In genomic region chr7:152847491-152847890, GRCh38 we compare ENCODE assay signal across 23 cellular contexts.
DNase-seq lines count a peak whose midpoint lies in the region; ATAC-seq, FAIRE-seq and TF ChIP-seq lines count a peak whose summit lies in the region.
"Had no signal": no experiment of that assay in that cellular context is flagged by ENCODE, and none has a peak within 500 bp of the region (broad histone marks: within the 10 kb centered on the region; RNA-seq: fewer than 3 reads in every experiment).

No MANE protein-coding gene starts in this region.

- no peaks in the 10 kb centered on the region for H3K79me2 ChIP-seq in astrocyte (ENCODE audit: insufficient read depth, low read length)

- H3K36me3 Mint-ChIP-seq in astrocyte (ENCODE audit: low read depth, unreplicated experiment) (peaks cover 14% of the 10 kb centered on the region), osteocyte (ENCODE audit: unreplicated experiment) (peaks cover 5% of the 10 kb centered on the region)

- H3K4me3 Mint-ChIP-seq in astrocyte (ENCODE audit: unreplicated experiment): no peak overlapping the region
- H3K4me3 Mint-ChIP-seq in osteocyte (ENCODE audit: unreplicated experiment): no peak overlapping the region
- H3K4me3 Mint-ChIP-seq: CD14-positive monocyte had no signal

- H3K4me1 ChIP-seq in astrocyte (ENCODE audit: insufficient read depth, low read length): no peaks in the 10 kb centered on the region

- TF ChIP-seq CTCF in astrocyte (IDR thresholded peaks at IDR 0.05; ENCODE audit: insufficient read depth, low read depth, low read length) (no peak), osteocyte (IDR thresholded peaks at IDR 0.05) (no peak)

- H3K9me3 Mint-ChIP-seq in astrocyte (ENCODE audit: unreplicated experiment) (no peaks in the 10 kb centered on the region), osteocyte (ENCODE audit: unreplicated experiment) (no peaks in the 10 kb centered on the region)
- H3K9me3 Mint-ChIP-seq: CD14-positive monocyte had no signal

- no peak for FAIRE-seq in astrocyte (lab: Jason Lieb, UNC)
- FAIRE-seq: HTR-8/SVneo had no signal

- no peaks in the 10 kb centered on the region for H3K27me3 ChIP-seq in astrocyte (ENCODE audit: insufficient read depth, low read length)

- peak; percentile 23 for DNase-seq in astrocyte (ENCODE audit: low read depth)
- peak; percentile 21 for DNase-seq in iris pigment epithelial cell (ENCODE audit: low read depth)
- DNase-seq in osteocyte (ENCODE audit: extremely low spot score, unreplicated experiment): peak; percentile 60
- no peak for DNase-seq in DMS53 (lab: John Stamatoyannopoulos, UW)
- DNase-seq: ACHN, AML-193, DND-41, H7, IMR-90, Kasumi-1, MM.1S, NCI-H1105 treated with DMSO at 0.1 percent for 48 hours, NCI-H1694, NCI-H2227 treated with DMSO at 0.1 percent for 48 hours, NCI-H524 treated with DMSO at 0.1 percent for 48 hours, PC-3, RPMI8226, SIG-M5 had no signal

- H3K36me3 ChIP-seq in KOPT-K1 (ENCODE audit: insufficient read depth, low read length) (no peaks in the 10 kb centered on the region), astrocyte (ENCODE audit: insufficient read depth, low read length) (no peaks in the 10 kb centered on the region)

- no peaks in the 10 kb centered on the region for H4K20me1 ChIP-seq in astrocyte (ENCODE audit: insufficient read depth, low read length)

- H3K4me1 Mint-ChIP-seq in astrocyte (ENCODE audit: low read depth, unreplicated experiment) (peaks cover 2% of the 10 kb centered on the region), osteocyte (ENCODE audit: unreplicated experiment) (peaks cover 6% of the 10 kb centered on the region)
- H3K4me1 Mint-ChIP-seq: CD14-positive monocyte had no signal

- H2AFZ ChIP-seq in astrocyte (ENCODE audit: low read depth, low read length): no peak overlapping the region

- no peaks in the 10 kb centered on the region for H3K9me3 ChIP-seq in KOPT-K1 (ENCODE audit: insufficient read depth, low read length, poor library complexity, severe bottlenecking)
- no peaks in the 10 kb centered on the region for H3K9me3 ChIP-seq in astrocyte (ENCODE audit: insufficient read depth, low read depth, low read length)

- no peak overlapping the region for H3K4me2 ChIP-seq in astrocyte (ENCODE audit: low read length)

- ATAC-seq in GM21786 (IDR thresholded peaks at IDR 0.05; ENCODE audit: unreplicated experiment): no peak
- no peak for ATAC-seq in HG03139 (IDR thresholded peaks at IDR 0.05; ENCODE audit: unreplicated experiment)
- ATAC-seq: PC-3 had no signal

- H3K27ac Mint-ChIP-seq in astrocyte (ENCODE audit: unreplicated experiment) (no peak overlapping the region), osteocyte (ENCODE audit: unreplicated experiment) (no peak overlapping the region)

- no peak overlapping the region for H3K4me3 ChIP-seq in astrocyte (ENCODE audit: insufficient read depth, low read depth, low read length)

- H3K27ac ChIP-seq in KOPT-K1 (ENCODE audit: low read depth, low read length, poor library complexity, severe bottlenecking): peak overlapping the region; percentile 21
- no peak overlapping the region for H3K27ac ChIP-seq in astrocyte (ENCODE audit: low read depth, low read length)

- H3K9ac ChIP-seq in astrocyte (ENCODE audit: low read length): no peak overlapping the region

- no peaks in the 10 kb centered on the region for H3K27me3 Mint-ChIP-seq in astrocyte (ENCODE audit: low read depth, unreplicated experiment)
- no peaks in the 10 kb centered on the region for H3K27me3 Mint-ChIP-seq in osteocyte (ENCODE audit: unreplicated experiment)
